1 cellular context compared by ENCODE assay signal in genomic region chr2:26727641-26728561, GRCh38.
TF ChIP-seq lines count a peak whose summit lies in the region.

No MANE protein-coding gene starts in this region.

TF ChIP-seq in H1, 55 proteins besides CTCF, POLR2A, EP300 and RAD21:
- TF ChIP-seq SIN3A (conservative IDR thresholded peaks at IDR 0.05 in 1 of 2, IDR thresholded peaks at IDR 0.05 in 1 of 2; ENCODE audit: low read depth in 1 of 2, low read length in 2 of 2) = no peak
- TF ChIP-seq NANOG (IDR thresholded peaks at IDR 0.05; ENCODE audit: insufficient read depth, low read depth, low read length, poor library complexity, severe bottlenecking) = no peak
